8 cellular contexts compared by ENCODE assay signal in genomic region chr10:67788028-67788886, GRCh38. TPM values are rescaled to one million over a fixed set of nuclear protein-coding genes. Genes with fewer than 3 reads are reported as not detected.
DNase-seq lines count a peak whose midpoint lies in the region; TF ChIP-seq lines count a peak whose summit lies in the region.

No MANE protein-coding gene starts in this region.

- CTCF ChIA-PET in HEK293T (lab: Yijun Ruan, JAX): interaction anchor here (0.5 to 1.9 kb wide), 21 partner anchors 10 to 860 kb away, joined by 3 to 26 read pairs (median 5); partner anchors contain the start of gene SIRT1

- H3K27ac Mint-ChIP-seq in endothelial cell (ENCODE audit: unreplicated experiment): no peak overlapping the region
- H3K27ac Mint-ChIP-seq in progenitor cell of endocrine pancreas: no peak overlapping the region

- H3K4me3 Mint-ChIP-seq in endothelial cell (ENCODE audit: unreplicated experiment): no peak overlapping the region
- H3K4me3 Mint-ChIP-seq in progenitor cell of endocrine pancreas (ENCODE audit: low read depth): no peak overlapping the region

- peaks cover 4% of the 10 kb centered on the region for H3K4me1 Mint-ChIP-seq in endothelial cell (ENCODE audit: unreplicated experiment)
- peaks cover under 1% of the 10 kb centered on the region for H3K4me1 Mint-ChIP-seq in progenitor cell of endocrine pancreas (ENCODE audit: low read depth)

- H3K9me3 Mint-ChIP-seq in endothelial cell (ENCODE audit: unreplicated experiment) (no peaks in the 10 kb centered on the region), progenitor cell of endocrine pancreas (ENCODE audit: low read depth) (no peaks in the 10 kb centered on the region)

- H3K36me3 Mint-ChIP-seq in endothelial cell (ENCODE audit: low read depth, unreplicated experiment) (no peaks in the 10 kb centered on the region), progenitor cell of endocrine pancreas (ENCODE audit: insufficient read depth) (no peaks in the 10 kb centered on the region)

- peak; percentile 86 for TF ChIP-seq CTCF in GM12873 (IDR thresholded peaks at IDR 0.05; ENCODE audit: insufficient read depth, low read depth, low read length, missing control alignments)
- TF ChIP-seq CTCF in endothelial cell (IDR thresholded peaks at IDR 0.05; ENCODE audit: unreplicated experiment): peak; percentile 76
- TF ChIP-seq CTCF in progenitor cell of endocrine pancreas (IDR thresholded peaks at IDR 0.05; ENCODE audit: unreplicated experiment): peak; percentile 68

- peak; percentile 68 for DNase-seq in HEK293T (ENCODE audit: extremely low spot score)
- peak; percentile 85 for DNase-seq in NAMALWA (ENCODE audit: low spot score)
- peak; percentile 89 to 90 for DNase-seq in activated CD4-positive, alpha-beta T cell treated with anti-CD3 and anti-CD28 coated beads, Interleukin-2, amount 50 U/mL, for 48 hours
- peak; percentile 77 for DNase-seq in endothelial cell (ENCODE audit: low spot score)
- DNase-seq in progenitor cell of endocrine pancreas (ENCODE audit: low spot score, unreplicated experiment): peak; percentile 17
- DNase-seq in epidermal melanocyte (ENCODE audit: insufficient read length, low spot score): no peak
- no peak for DNase-seq in mesenteric fat pad (ENCODE audit: low spot score)

- POLR2A ChIA-PET in HEK293T (lab: Yijun Ruan, JAX): interaction anchor here (1.0 to 2.4 kb wide), 6 partner anchors 49 to 544 kb away, joined by 3 to 11 read pairs (median 4); partner anchors contain the start of genes DNAJC12, HNRNPH3 and SIRT1

- H3K27me3 Mint-ChIP-seq in endothelial cell (ENCODE audit: unreplicated experiment) (no peaks in the 10 kb centered on the region), progenitor cell of endocrine pancreas (peaks cover 4% of the 10 kb centered on the region)

TF ChIP-seq in HEK293T, 16 proteins besides CTCF, POLR2A, EP300 and RAD21:
- TF ChIP-seq ARNT (IDR thresholded peaks at IDR 0.05) (no peak), FOXM1 (IDR thresholded peaks at IDR 0.05; ENCODE audit: borderline replicate concordance) (no peak), PKNOX1 (IDR thresholded peaks at IDR 0.05) (peak; percentile 66; the same call in 1 of the 2 replicates), HDGF (IDR thresholded peaks at IDR 0.05; ENCODE audit: borderline replicate concordance) (no peak)

RNA-seq across cellular contexts. Expression of gene DNAJC12, which starts 49.7 kb away (rescaled TPM):
- total RNA-seq in endothelial cell (ENCODE audit: unreplicated experiment) (2.6 TPM), progenitor cell of endocrine pancreas (5.9 and 6.1 TPM in 2 replicates), mesenteric fat pad (1.0 TPM)

Comparison
In these comparisons a context has a peak if more than half of its experiments do, and no peak if none do; other contexts are left out.
1. DNase-seq: peak in HEK293T (single experiment), NAMALWA (single experiment), activated CD4-positive, alpha-beta T cell treated with anti-CD3 and anti-CD28 coated beads, Interleukin-2, amount 50 U/mL, for 48 hours (2 of 2), endothelial cell (single experiment) and progenitor cell of endocrine pancreas (single experiment); none in epidermal melanocyte (single experiment) and mesenteric fat pad (single experiment).
2. Peak in every context shown above with its lines, with median percentiles within 50 percentile points of each other: CTCF ChIP-seq.